ENCODE assay signal across 28 cellular contexts in genomic region chr3:159001711-159002110, GRCh38.
"Had no signal": no experiment of that assay in that cellular context is flagged by ENCODE, and none has a peak within 500 bp of the region (broad histone marks: within the 10 kb centered on the region; RNA-seq: fewer than 3 reads in every experiment).

No MANE protein-coding gene starts in this region.

- H3K4me3 ChIP-seq: cardiac muscle cell, coronary artery, dorsolateral prefrontal cortex, psoas muscle, right atrium auricular region, stomach, suprapubic skin, tibial nerve had no signal

- ATAC-seq: activated CD4-positive, alpha-beta T cell treated with anti-CD3 and anti-CD28 coated beads for 36 hours; left colon; naive thymus-derived CD8-positive, alpha-beta T cell; psoas muscle; stimulated activated naive B cell treated with anti-CD40 and anti-IgM and Interleukin-4, amounts not matched to agents 10 μg/mL and 1 μg/mL and 100 μg/mL, for 72 hours had no signal

- H3K4me1 ChIP-seq: parathyroid adenoma, psoas muscle, right atrium auricular region, stomach, suprapubic skin, tibial nerve had no signal

- H3K4me3 Mint-ChIP-seq: activated CD4-positive, alpha-beta T cell treated with anti-CD3 and anti-CD28 coated beads for 36 hours; activated naive CD8-positive, alpha-beta T cell; memory B cell; naive thymus-derived CD8-positive, alpha-beta T cell; neural crest cell; stimulated activated naive B cell treated with anti-CD40 and anti-IgM and Interleukin-4, amounts not matched to agents 10 μg/mL and 1 μg/mL and 100 μg/mL, for 72 hours had no signal

- H3K4me1 Mint-ChIP-seq: activated CD4-positive, alpha-beta T cell treated with anti-CD3 and anti-CD28 coated beads for 36 hours; memory B cell; naive thymus-derived CD8-positive, alpha-beta T cell; neural crest cell; stimulated activated naive B cell treated with anti-CD40 and anti-IgM and Interleukin-4, amounts not matched to agents 10 μg/mL and 1 μg/mL and 100 μg/mL, for 72 hours had no signal

- H3K27me3 ChIP-seq: cardiac muscle cell, dorsolateral prefrontal cortex, right atrium auricular region, stomach, suprapubic skin, tibial nerve had no signal

- H3K27ac Mint-ChIP-seq: activated CD4-positive, alpha-beta T cell treated with anti-CD3 and anti-CD28 coated beads for 36 hours; activated naive CD8-positive, alpha-beta T cell; memory B cell; naive thymus-derived CD8-positive, alpha-beta T cell; stimulated activated naive B cell treated with anti-CD40 and anti-IgM and Interleukin-4, amounts not matched to agents 10 μg/mL and 1 μg/mL and 100 μg/mL, for 72 hours had no signal

- H3K27me3 Mint-ChIP-seq: activated naive CD8-positive, alpha-beta T cell; memory B cell; stimulated activated naive B cell treated with anti-CD40 and anti-IgM and Interleukin-4, amounts not matched to agents 10 μg/mL and 1 μg/mL and 100 μg/mL, for 72 hours had no signal

- H3K27ac ChIP-seq: cardiac muscle cell, coronary artery, dorsolateral prefrontal cortex, parathyroid adenoma, psoas muscle, right atrium auricular region, stomach, suprapubic skin, tibial nerve had no signal

- H3K9ac ChIP-seq: parathyroid adenoma had no signal

- H2AFZ ChIP-seq: parathyroid adenoma had no signal

- DNase-seq: activated CD4-positive, alpha-beta T cell treated with anti-CD3 and anti-CD28 coated beads for 36 hours; activated CD4-positive, alpha-beta T cell treated with anti-CD3 and anti-CD28 coated beads, Interleukin-2, amount 50 U/mL, for 4 hours; activated CD4-positive, CD25-positive, alpha-beta regulatory T cell; activated CD8-positive, alpha-beta memory T cell treated with anti-CD3 and anti-CD28 coated beads for 24 hours; activated effector memory CD4-positive, alpha-beta T cell treated with Interleukin-2 at 50 U/mL for 16 hours; activated naive CD4-positive, alpha-beta T cell treated with Interleukin-2 at 50 U/mL for 16 hours; anterior cingulate cortex; cerebellar nuclear complex; dorsolateral prefrontal cortex; effector memory CD4-positive, alpha-beta T cell; hippocampal formation; left colon; midbrain; naive thymus-derived CD8-positive, alpha-beta T cell; psoas muscle; stimulated activated CD4-positive, alpha-beta T cell treated with anti-CD3 and anti-CD28 coated beads, Interleukin-15, amount 100 ng/mL, for 24 hours; stimulated activated CD4-positive, alpha-beta T cell treated with anti-CD3 and anti-CD28 coated beads, Interleukin-2, amount 100 ng/mL, for 24 hours; stimulated activated naive B cell treated with anti-CD40 and anti-IgM and Interleukin-4, amounts not matched to agents 10 μg/mL and 1 μg/mL and 100 μg/mL, for 72 hours; stomach had no signal

- H3K79me2 ChIP-seq: parathyroid adenoma had no signal

- H3K9me3 ChIP-seq: psoas muscle, right atrium auricular region, stomach, suprapubic skin, tibial nerve had no signal

- H3K36me3 ChIP-seq: cardiac muscle cell, right atrium auricular region, stomach, suprapubic skin, tibial nerve had no signal

- H3K9me3 Mint-ChIP-seq: memory B cell, neural crest cell had no signal

- H3K36me3 Mint-ChIP-seq: activated naive CD8-positive, alpha-beta T cell; memory B cell; naive thymus-derived CD8-positive, alpha-beta T cell; stimulated activated naive B cell treated with anti-CD40 and anti-IgM and Interleukin-4, amounts not matched to agents 10 μg/mL and 1 μg/mL and 100 μg/mL, for 72 hours had no signal
